Comparison of ENCODE assay signal across 18 cellular contexts in the genomic region with DNA sequence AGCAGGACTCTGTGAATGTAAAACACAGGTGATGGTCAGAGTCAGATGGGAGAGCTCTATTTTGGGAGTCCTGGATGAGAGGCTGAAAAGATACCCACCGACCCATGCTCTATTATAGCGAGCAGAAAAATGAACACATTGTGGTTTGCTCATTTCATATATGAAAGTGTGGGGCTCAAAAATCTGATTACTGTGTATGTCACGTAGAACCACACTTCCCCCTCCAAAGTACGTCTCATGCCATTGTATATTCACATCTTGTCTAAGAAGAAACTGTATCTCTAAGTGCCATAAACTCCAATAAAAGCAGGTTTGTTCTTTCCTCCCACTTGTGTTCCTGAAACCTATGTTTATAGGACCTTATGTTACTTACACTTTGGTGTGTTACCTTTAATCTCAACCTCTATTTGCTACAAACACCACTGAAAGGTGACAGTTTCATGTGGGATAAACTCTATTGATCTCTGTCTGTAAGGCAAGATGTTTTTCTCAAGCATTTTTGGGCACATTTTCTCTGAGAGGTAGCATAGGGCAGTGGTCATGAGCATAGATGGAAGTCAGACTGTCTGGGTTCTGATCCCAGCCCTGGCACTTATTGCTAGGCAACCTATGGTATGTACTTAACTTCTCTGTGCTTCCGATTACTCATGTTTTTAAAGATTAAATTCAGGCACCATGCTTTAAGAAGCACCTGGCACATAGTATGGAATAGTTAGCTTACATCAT.
DNase-seq lines count a peak whose midpoint lies in the region; ATAC-seq and TF ChIP-seq lines count a peak whose summit lies in the region.
"Had no signal": no experiment of that assay in that cellular context is flagged by ENCODE, and none has a peak within 500 bp of the region (broad histone marks: within the 10 kb centered on the region; RNA-seq: fewer than 3 reads in every experiment).

No MANE protein-coding gene starts in this region.

- DNase-seq in activated CD4-positive, alpha-beta T cell treated with anti-CD3 and anti-CD28 coated beads, Interleukin-2, amount 10 ng/mL, durations not matched to agents 7 days and 5 days, result no peak
- DNase-seq in activated CD4-positive, alpha-beta T cell treated with anti-CD3 and anti-CD28 coated beads for 4 hours, result no peak
- DNase-seq in stimulated activated naive CD8-positive, alpha-beta T cell treated with anti-CD3 and anti-CD28 coated beads, Interleukin-15, amount 100 ng/mL, for 72 hours, result no peak
- DNase-seq in stimulated activated naive CD8-positive, alpha-beta T cell treated with anti-CD3 and anti-CD28 coated beads, Interleukin-15, Interleukin-2, amounts not matched to agents 100 U/mL and 50 U/mL, for 24 hours, result no peak
- DNase-seq in activated naive CD8-positive, alpha-beta T cell treated with anti-CD3 and anti-CD28 coated beads, Interleukin-2, amount 50 U/mL, for 24 hours, result no peak
- DNase-seq in NCI-H345 (lab: John Stamatoyannopoulos, UW), result no peak
- no peak for DNase-seq in NCI-H1092 treated with DMSO at 0.1 percent for 48 hours (lab: John Stamatoyannopoulos, UW)
- DNase-seq in glutamatergic neuron, result no peak
- DNase-seq: C1 segment of cervical spinal cord, COR-L47, DMS153, EL, H7, KBM-7, NCI-H1092, NCI-H1694 treated with DMSO at 0.1 percent for 48 hours, NCI-H446, NCI-H774 had no signal

- ATAC-seq in stimulated activated naive CD8-positive, alpha-beta T cell treated with anti-CD3 and anti-CD28 coated beads, Interleukin-15, amount 100 ng/mL, for 72 hours, result peak; percentile 71
- ATAC-seq in stimulated activated naive CD8-positive, alpha-beta T cell treated with anti-CD3 and anti-CD28 coated beads, Interleukin-15, Interleukin-2, amounts not matched to agents 100 U/mL and 50 U/mL, for 24 hours, result no peak
- peak; percentile 23 for ATAC-seq in activated naive CD8-positive, alpha-beta T cell treated with anti-CD3 and anti-CD28 coated beads, Interleukin-2, amount 50 U/mL, for 24 hours

- H3K9me3 Mint-ChIP-seq in activated CD4-positive, alpha-beta T cell treated with anti-CD3 and anti-CD28 coated beads, Interleukin-2, amount 10 ng/mL, durations not matched to agents 7 days and 5 days, result peaks cover 3% of the 10 kb centered on the region
- H3K9me3 Mint-ChIP-seq in stimulated activated naive CD8-positive, alpha-beta T cell treated with anti-CD3 and anti-CD28 coated beads, Interleukin-15, amount 100 ng/mL, for 72 hours, result no peaks in the 10 kb centered on the region
- no peaks in the 10 kb centered on the region for H3K9me3 Mint-ChIP-seq in activated naive CD8-positive, alpha-beta T cell treated with anti-CD3 and anti-CD28 coated beads, Interleukin-2, amount 50 U/mL, for 24 hours
- no peaks in the 10 kb centered on the region for H3K9me3 Mint-ChIP-seq in glutamatergic neuron (ENCODE audit: unreplicated experiment)

- H3K4me3 Mint-ChIP-seq in activated CD4-positive, alpha-beta T cell treated with anti-CD3 and anti-CD28 coated beads, Interleukin-2, amount 10 ng/mL, durations not matched to agents 7 days and 5 days, result no peak overlapping the region
- H3K4me3 Mint-ChIP-seq in stimulated activated naive CD8-positive, alpha-beta T cell treated with anti-CD3 and anti-CD28 coated beads, Interleukin-15, amount 100 ng/mL, for 72 hours, result peak overlapping the region in 1 of 2 donors; percentile 14
- no peak overlapping the region for H3K4me3 Mint-ChIP-seq in activated naive CD8-positive, alpha-beta T cell treated with anti-CD3 and anti-CD28 coated beads, Interleukin-2, amount 50 U/mL, for 24 hours
- H3K4me3 Mint-ChIP-seq in glutamatergic neuron (ENCODE audit: unreplicated experiment), result no peak overlapping the region

- H3K36me3 Mint-ChIP-seq in activated CD4-positive, alpha-beta T cell treated with anti-CD3 and anti-CD28 coated beads, Interleukin-2, amount 10 ng/mL, durations not matched to agents 7 days and 5 days (ENCODE audit: low read depth), result no peaks in the 10 kb centered on the region
- no peaks in the 10 kb centered on the region for H3K36me3 Mint-ChIP-seq in activated naive CD8-positive, alpha-beta T cell treated with anti-CD3 and anti-CD28 coated beads, Interleukin-2, amount 50 U/mL, for 24 hours (ENCODE audit: low read depth)
- H3K36me3 Mint-ChIP-seq in glutamatergic neuron (ENCODE audit: unreplicated experiment), result no peaks in the 10 kb centered on the region

- H3K27me3 Mint-ChIP-seq in activated CD4-positive, alpha-beta T cell treated with anti-CD3 and anti-CD28 coated beads, Interleukin-2, amount 10 ng/mL, durations not matched to agents 7 days and 5 days, result no peaks in the 10 kb centered on the region
- no peaks in the 10 kb centered on the region for H3K27me3 Mint-ChIP-seq in stimulated activated naive CD8-positive, alpha-beta T cell treated with anti-CD3 and anti-CD28 coated beads, Interleukin-15, amount 100 ng/mL, for 72 hours
- H3K27me3 Mint-ChIP-seq in activated naive CD8-positive, alpha-beta T cell treated with anti-CD3 and anti-CD28 coated beads, Interleukin-2, amount 50 U/mL, for 24 hours, result no peaks in the 10 kb centered on the region
- no peaks in the 10 kb centered on the region for H3K27me3 Mint-ChIP-seq in glutamatergic neuron (ENCODE audit: unreplicated experiment)

- TF ChIP-seq CTCF in glutamatergic neuron (IDR thresholded peaks at IDR 0.05; ENCODE audit: partially characterized antibody, unreplicated experiment), result no peak

- POLR2A ChIA-PET in activated CD4-positive, alpha-beta T cell treated with anti-CD3 and anti-CD28 coated beads, Interleukin-2, amount 10 ng/mL, durations not matched to agents 7 days and 5 days (lab: Charles Lee), result no interaction called here

- CTCF ChIA-PET in activated CD4-positive, alpha-beta T cell treated with anti-CD3 and anti-CD28 coated beads, Interleukin-2, amount 10 ng/mL, durations not matched to agents 7 days and 5 days (lab: Charles Lee), result interaction anchor here (1.6 kb wide), 1 partner anchor 12 kb away, joined by 5 read pairs; no protein-coding TSS in a partner anchor

- peak overlapping the region; percentile 27 for H3K27ac Mint-ChIP-seq in activated CD4-positive, alpha-beta T cell treated with anti-CD3 and anti-CD28 coated beads, Interleukin-2, amount 10 ng/mL, durations not matched to agents 7 days and 5 days
- peak overlapping the region in 1 of 2 donors; percentile 43 for H3K27ac Mint-ChIP-seq in stimulated activated naive CD8-positive, alpha-beta T cell treated with anti-CD3 and anti-CD28 coated beads, Interleukin-15, amount 100 ng/mL, for 72 hours
- H3K27ac Mint-ChIP-seq in activated naive CD8-positive, alpha-beta T cell treated with anti-CD3 and anti-CD28 coated beads, Interleukin-2, amount 50 U/mL, for 24 hours, result no peak overlapping the region
- H3K27ac Mint-ChIP-seq in glutamatergic neuron (ENCODE audit: unreplicated experiment), result no peak overlapping the region

- peaks cover 87% of the 10 kb centered on the region for H3K4me1 Mint-ChIP-seq in activated CD4-positive, alpha-beta T cell treated with anti-CD3 and anti-CD28 coated beads, Interleukin-2, amount 10 ng/mL, durations not matched to agents 7 days and 5 days
- peaks cover 74% of the 10 kb centered on the region for H3K4me1 Mint-ChIP-seq in stimulated activated naive CD8-positive, alpha-beta T cell treated with anti-CD3 and anti-CD28 coated beads, Interleukin-15, amount 100 ng/mL, for 72 hours
- peaks cover 49% of the 10 kb centered on the region for H3K4me1 Mint-ChIP-seq in activated naive CD8-positive, alpha-beta T cell treated with anti-CD3 and anti-CD28 coated beads, Interleukin-2, amount 50 U/mL, for 24 hours
- peaks cover 21% of the 10 kb centered on the region for H3K4me1 Mint-ChIP-seq in glutamatergic neuron (ENCODE audit: low read depth, unreplicated experiment)
